In genomic region chr6:80004199-80005072, GRCh38 we compare ENCODE assay signal across 8 cellular contexts. TPM values are rescaled to one million over a fixed set of nuclear protein-coding genes. Genes with fewer than 3 reads are reported as not detected.
DNase-seq lines count a peak whose midpoint lies in the region; ATAC-seq and TF ChIP-seq lines count a peak whose summit lies in the region.

Gene TTK (plus strand): TSS chr6:80004649. CDS start chr6:80005844, 1,195 bp downstream.

- peak within 1 kb of the TSS; percentile 87 for H3K27ac ChIP-seq in Panc1 (ENCODE audit: low read length)
- peak within 1 kb of the TSS; percentile 40 for H3K27ac ChIP-seq in muscle layer of colon (ENCODE audit: low read depth, low read length)

- H3K27me3 ChIP-seq in Panc1 (ENCODE audit: control insufficient read depth, insufficient read depth, low read length), result no peaks in the 10 kb centered on the region; the same call in 1 of the 2 replicates
- H3K27me3 ChIP-seq in muscle layer of colon (ENCODE audit: control insufficient read depth in 1 of 2, insufficient read depth in 2 of 2, low read length in 2 of 2), result no peaks in the 10 kb centered on the region

- H3K9ac ChIP-seq in muscle layer of colon (ENCODE audit: low read length), result peak within 1 kb of the TSS; percentile 60

- H3K36me3 ChIP-seq in Panc1 (ENCODE audit: control insufficient read depth, insufficient read depth, low read length) (peaks cover 28% of the 10 kb centered on the region), muscle layer of colon (ENCODE audit: insufficient read depth, low read length) (no peaks in the 10 kb centered on the region)

- no peaks in the 10 kb centered on the region for H3K9me3 Mint-ChIP-seq in activated T-cell treated with anti-CD3 and anti-CD28 coated beads, Interleukin-2, amount 50 U/mL, for 4 hours

- intact Hi-C loops in Panc1 (cut with micrococcal nuclease; ENCODE audit: unreplicated experiment), result no loop called here

- H3K4me1 Mint-ChIP-seq in activated T-cell treated with anti-CD3 and anti-CD28 coated beads, Interleukin-2, amount 50 U/mL, for 4 hours (ENCODE audit: low read depth), result peaks cover 10% of the 10 kb centered on the region

- peak; percentile 100 for ATAC-seq in GM21723 (IDR thresholded peaks at IDR 0.05; ENCODE audit: unreplicated experiment)
- peak; percentile 100 for ATAC-seq in Panc1
- ATAC-seq in activated T-cell treated with anti-CD3 and anti-CD28 coated beads, Interleukin-2, amount 50 U/mL, for 4 hours, result peak; percentile 100
- ATAC-seq in esophagus mucosa, result peak; percentile 100

- H3K36me3 Mint-ChIP-seq in activated T-cell treated with anti-CD3 and anti-CD28 coated beads, Interleukin-2, amount 50 U/mL, for 4 hours (ENCODE audit: insufficient read depth), result no peaks in the 10 kb centered on the region

- CTCF ChIA-PET in Panc1 (lab: Charles Lee), result interaction anchor here (0.7 kb wide), 1 partner anchor 55 kb away, joined by 3 read pairs; no protein-coding TSS in a partner anchor

- BruUV-seq in Panc1 (replicated peaks; lab: Mats Ljungman, UMichigan), result no TSS peak

- POLR2A ChIA-PET in Panc1 (lab: Charles Lee), result no interaction called here

- TF ChIP-seq CTCF in Panc1 (IDR thresholded peaks at IDR 0.05), result no peak

- H3K4me1 ChIP-seq in Panc1 (ENCODE audit: control insufficient read depth, insufficient read depth, low read length), result peaks cover 13% of the 10 kb centered on the region
- H3K4me1 ChIP-seq in muscle layer of colon (ENCODE audit: insufficient read depth, low read length), result peaks cover 12% of the 10 kb centered on the region

- no peaks in the 10 kb centered on the region for H3K9me3 ChIP-seq in Panc1 (ENCODE audit: control insufficient read depth, insufficient read depth, low read depth, low read length)
- H3K9me3 ChIP-seq in muscle layer of colon (ENCODE audit: low read length), result no peaks in the 10 kb centered on the region

- in situ Hi-C loops in Panc1 (cut with HindIII; ENCODE audit: low pct_unique_long_range_greater_than_20kb, low sequenced_read_pairs), result no loop called here

- H3K4me3 ChIP-seq in Panc1 (ENCODE audit: low read depth in 2 of 2, low read length in 2 of 2), result peak within 1 kb of the TSS; percentile 94 to 95
- H3K4me3 ChIP-seq in muscle layer of colon (ENCODE audit: low read depth in 1 of 2, low read length in 2 of 2), result peak within 1 kb of the TSS; percentile 85 to 89

- DNase-seq in DMS153 treated with DMSO at 0.1 percent for 48 hours (lab: John Stamatoyannopoulos, UW; ENCODE audit: unreplicated experiment) (peak; percentile 99), KG1 (lab: John Stamatoyannopoulos, UW) (peak; percentile 91), Panc1 (ENCODE audit: low read depth, low spot score) (peak; percentile 75)
- DNase-seq in activated T-cell treated with anti-CD3 and anti-CD28 coated beads, Interleukin-2, amount 50 U/mL, for 4 hours, result peak; percentile 82
- DNase-seq in stimulated activated CD8-positive, alpha-beta memory T cell treated with anti-CD3 and anti-CD28 coated beads, Interleukin-7, amount 100 ng/mL, for 24 hours (ENCODE audit: low read depth), result peak; percentile 76

- H3K27me3 Mint-ChIP-seq in activated T-cell treated with anti-CD3 and anti-CD28 coated beads, Interleukin-2, amount 50 U/mL, for 4 hours (ENCODE audit: low read depth), result no peaks in the 10 kb centered on the region

- H3K4me3 Mint-ChIP-seq in activated T-cell treated with anti-CD3 and anti-CD28 coated beads, Interleukin-2, amount 50 U/mL, for 4 hours, result peak within 1 kb of the TSS; percentile 86

RNA-seq across cellular contexts. Expression of gene TTK, which starts in this region (rescaled TPM):
- total RNA-seq in Panc1 (2021; ENCODE audit: unreplicated experiment) (35.5 TPM), esophagus mucosa (11.0 TPM)
- polyA plus RNA-seq in Panc1 (2012; ENCODE audit: insufficient read length), result 6.8 TPM
- total RNA-seq in activated T-cell treated with anti-CD3 and anti-CD28 coated beads, Interleukin-2, amount 50 U/mL, for 4 hours, result 10 to 100 TPM in 1 of 3 donors, 1 to 10 TPM in 2; 7.6 to 10.9 (median 9.8) TPM

Comparison
In these comparisons a context has a peak if more than half of its experiments do, and no peak if none do; other contexts are left out.
1. Peak in every context shown above with its lines: DNase-seq, ATAC-seq, H3K4me3 ChIP-seq and H3K27ac ChIP-seq.